Comparison of ENCODE assay signal across 8 cellular contexts in genomic region chr1:59971464-59971911, GRCh38. TPM values are rescaled to one million over a fixed set of nuclear protein-coding genes. Genes with fewer than 3 reads are reported as not detected.
DNase-seq lines count a peak whose midpoint lies in the region; ATAC-seq and TF ChIP-seq lines count a peak whose summit lies in the region.

No MANE protein-coding gene starts in this region.

- ATAC-seq in GM18867 (IDR thresholded peaks at IDR 0.05; ENCODE audit: unreplicated experiment) (peak; percentile 66), HG03521 (IDR thresholded peaks at IDR 0.05; ENCODE audit: unreplicated experiment) (peak; percentile 53), natural killer cell (peak in 1 of 3 donors; percentile 56)

- no peaks in the 10 kb centered on the region for H3K79me2 ChIP-seq in fibroblast of lung (ENCODE audit: control insufficient read depth, insufficient read depth, low read length)

- no peaks in the 10 kb centered on the region for H3K4me1 ChIP-seq in fibroblast of lung (ENCODE audit: control insufficient read depth, extremely low read depth, insufficient read depth, low read length)
- peaks cover 7% of the 10 kb centered on the region for H3K4me1 ChIP-seq in suprapubic skin

- peak overlapping the region; percentile 70 for H3K4me2 ChIP-seq in fibroblast of lung (ENCODE audit: extremely low read depth, insufficient read depth, low read length)

- H4K20me1 ChIP-seq in fibroblast of lung (ENCODE audit: control insufficient read depth, extremely low read depth, insufficient read depth, low read length): no peaks in the 10 kb centered on the region

- TF ChIP-seq POLR2A in suprapubic skin (IDR thresholded peaks at IDR 0.05): no peak

- H3K4me3 ChIP-seq in fibroblast of lung (replicated peaks in 1 of 4; ENCODE audit: control extremely low read depth in 1 of 4, insufficient read depth in 1 of 4, low read depth in 3 of 4, low read length in 4 of 4) (peak overlapping the region in 2 of 4 experiments; percentile 16 to 23), suprapubic skin (no peak overlapping the region)

- intact Hi-C loops in natural killer cell (cut with micrococcal nuclease): no loop called here

- H3K4me1 Mint-ChIP-seq in natural killer cell: peaks cover 0 to 6% of the 10 kb centered on the region in 2 donors

- WGBS in suprapubic skin: 14% methylated on average over 19 of the region's 19 CpGs

- no peak overlapping the region for H3K4me3 Mint-ChIP-seq in natural killer cell

- no peak overlapping the region for H3K27ac Mint-ChIP-seq in natural killer cell

- H3K27me3 Mint-ChIP-seq in natural killer cell (ENCODE audit: low read depth in 2 of 2): peaks cover 16 to 19% of the 10 kb centered on the region in 2 donors

- DNase-seq in AG08395 (ENCODE audit: low spot score) (peak; percentile 81), NCI-H82 (lab: John Stamatoyannopoulos, UW) (peak; percentile 82), fibroblast of lung (ENCODE audit: low read depth in 2 of 2) (peak; percentile 43 to 69), natural killer cell (no peak), suprapubic skin (ENCODE audit: low spot score in 2 of 2) (peak; percentile 74 to 86)
- peak; percentile 44 for DNase-seq in activated CD8-positive, alpha-beta memory T cell treated with anti-CD3 and anti-CD28 coated beads, Interleukin-2, amount 50 U/mL, for 4 hours

- H3K9me3 Mint-ChIP-seq in natural killer cell: no peaks in the 10 kb centered on the region

- peaks cover 2% of the 10 kb centered on the region for H3K27me3 ChIP-seq in fibroblast of lung (ENCODE audit: control insufficient read depth, insufficient read depth, low read length)
- H3K27me3 ChIP-seq in suprapubic skin: no peaks in the 10 kb centered on the region

- no peak for TF ChIP-seq EP300 in suprapubic skin (IDR thresholded peaks at IDR 0.05)

- TF ChIP-seq CTCF in fibroblast of lung (conservative IDR thresholded peaks at IDR 0.05 in 1 of 2, IDR thresholded peaks at IDR 0.05 in 1 of 2; ENCODE audit: low read depth in 1 of 2, low read length in 2 of 2): peak; percentile 78 to 93
- peak; percentile 65 for TF ChIP-seq CTCF in natural killer cell (IDR thresholded peaks at IDR 0.05)
- peak; percentile 51 to 86 for TF ChIP-seq CTCF in suprapubic skin (IDR thresholded peaks at IDR 0.05)

- no peaks in the 10 kb centered on the region for H3K36me3 Mint-ChIP-seq in natural killer cell

- peak overlapping the region; percentile 72 for H2AFZ ChIP-seq in fibroblast of lung (ENCODE audit: low read length)

- H3K36me3 ChIP-seq in fibroblast of lung (ENCODE audit: control insufficient read depth, insufficient read depth, low read length) (no peaks in the 10 kb centered on the region), suprapubic skin (no peaks in the 10 kb centered on the region)

- H3K9ac ChIP-seq in fibroblast of lung (ENCODE audit: insufficient read depth, low read length): no peak overlapping the region

- no peaks in the 10 kb centered on the region for H3K9me3 ChIP-seq in fibroblast of lung (ENCODE audit: control insufficient read depth, insufficient read depth, low read depth, low read length)
- no peaks in the 10 kb centered on the region for H3K9me3 ChIP-seq in suprapubic skin

- H3K27ac ChIP-seq in fibroblast of lung (ENCODE audit: insufficient read depth, low read length) (peak overlapping the region; percentile 45), suprapubic skin (no peak overlapping the region)

RNA-seq across cellular contexts. Expression of gene CYP2J2, which starts 44.9 kb away (rescaled TPM):
- total RNA-seq in fibroblast of lung (under 0.01 and 0.17 TPM in 2 replicates), natural killer cell (under 1 TPM in 2 of 3 donors, not detected in 1; 0.20 to 0.21 TPM), suprapubic skin (10 to 100 TPM in 3 of 4 donors, 1 to 10 TPM in 1; 5.5 to 16.9 (median 14.8) TPM)
- polyA plus RNA-seq in fibroblast of lung: 0.03 and 0.07 TPM in 2 replicates
- 0.10 TPM in 1 of 2 replicates, not detected in the other for polyA plus RNA-seq in fibroblast of lung (2012)
- not detected in 2 replicates for polyA minus RNA-seq in fibroblast of lung (ENCODE audit: low replicate concordance)
